In genomic region chr22:26658671-26659478, GRCh38 we compare ENCODE assay signal across 1 cellular context.
TF ChIP-seq lines count a peak whose summit lies in the region.

No MANE protein-coding gene starts in this region.

TF ChIP-seq in GM12878, 131 proteins besides CTCF, POLR2A, EP300 and RAD21 (continued from another document and continues in another):
- TF ChIP-seq ATF7 (IDR thresholded peaks at IDR 0.05; ENCODE audit: low read depth) (0 out of 2 replicates have a peak, but pooled peaks have one; percentile 17), EED (IDR thresholded peaks at IDR 0.05; ENCODE audit: low read depth) (peak; percentile 75), RB1 (IDR thresholded peaks at IDR 0.05; ENCODE audit: borderline replicate concordance) (no peak), CHD4 (IDR thresholded peaks at IDR 0.05) (no peak), KAT2A (conservative IDR thresholded peaks at IDR 0.05; ENCODE audit: control insufficient read depth, low read depth, low read length) (no peak), FOXM1 (IDR thresholded peaks at IDR 0.05; ENCODE audit: low read depth, low read length) (no peak), ZZZ3 (IDR thresholded peaks at IDR 0.05; ENCODE audit: control insufficient read depth, insufficient read length, low read depth) (no peak), TAF1 (IDR thresholded peaks at IDR 0.05; ENCODE audit: borderline replicate concordance, low read depth, low read length) (no peak), JUNB (IDR thresholded peaks at IDR 0.05) (no peak), SPI1 (IDR thresholded peaks at IDR 0.05; ENCODE audit: borderline replicate concordance, insufficient read depth, low read depth, low read length) (no peak), RCOR1 (conservative IDR thresholded peaks at IDR 0.05; ENCODE audit: low read depth, low read length) (no peak), SUZ12 (IDR thresholded peaks at IDR 0.05; ENCODE audit: unreplicated experiment) (no peak), SMAD5 (IDR thresholded peaks at IDR 0.05; ENCODE audit: low read depth) (no peak), HSF1 (IDR thresholded peaks at IDR 0.05; ENCODE audit: low read depth, low read length) (no peak), CEBPZ (IDR thresholded peaks at IDR 0.05; ENCODE audit: low read depth, low read length) (no peak), CBX5 (IDR thresholded peaks at IDR 0.05; ENCODE audit: low read depth) (no peak), EGR1 (IDR thresholded peaks at IDR 0.05; ENCODE audit: borderline replicate concordance in 1 of 2, low read depth in 2 of 2, low read length in 2 of 2) (no peak), SUPT20H (IDR thresholded peaks at IDR 0.05; ENCODE audit: borderline replicate concordance, control insufficient read depth, low read depth, low read length) (no peak), IKZF2 (IDR thresholded peaks at IDR 0.05) (peak; percentile 74 to 77), POLR2AphosphoS2 (IDR thresholded peaks at IDR 0.05; ENCODE audit: low read depth, low read length) (no peak), SMC3 (IDR thresholded peaks at IDR 0.05; ENCODE audit: borderline replicate concordance, low read length) (no peak), EZH2 (IDR thresholded peaks at IDR 0.05; ENCODE audit: borderline replicate concordance, control insufficient read depth, low read depth, low read length) (no peak), RUNX3 (IDR thresholded peaks at IDR 0.05; ENCODE audit: low read length) (peak; percentile 7; the same call in 1 of the 2 replicates), RAD51 (IDR thresholded peaks at IDR 0.05) (peak; percentile 80), SRF (IDR thresholded peaks at IDR 0.05; ENCODE audit: low read depth in 2 of 2, low read length in 2 of 2) (no peak), CHD1 (IDR thresholded peaks at IDR 0.05; ENCODE audit: low read depth, low read length) (no peak), MTA3 (IDR thresholded peaks at IDR 0.05; ENCODE audit: borderline replicate concordance, low read length) (no peak), SREBF2 (IDR thresholded peaks at IDR 0.05; ENCODE audit: low read length) (no peak), ZBED1 (IDR thresholded peaks at IDR 0.05; ENCODE audit: borderline replicate concordance) (no peak), SIX5 (IDR thresholded peaks at IDR 0.05; ENCODE audit: low read depth, low read length, severe bottlenecking) (no peak), FOS (IDR thresholded peaks at IDR 0.05; ENCODE audit: borderline replicate concordance, extremely low read depth, insufficient read length) (no peak), PML (IDR thresholded peaks at IDR 0.05; ENCODE audit: low read length) (no peak), YY1 (IDR thresholded peaks at IDR 0.05; ENCODE audit: low read depth, low read length) (no peak), TCF12 (IDR thresholded peaks at IDR 0.05; ENCODE audit: low read depth, low read length) (no peak), RFX5 (IDR thresholded peaks at IDR 0.05; ENCODE audit: low read depth, low read length) (no peak), POU2F2 (IDR thresholded peaks at IDR 0.05; ENCODE audit: borderline replicate concordance, low read depth, low read length) (no peak), PKNOX1 (IDR thresholded peaks at IDR 0.05) (peak; percentile 93), ZBTB11 (CRISPR knock-in tag; IDR thresholded peaks at IDR 0.05) (no peak), CHD2 (IDR thresholded peaks at IDR 0.05; ENCODE audit: borderline replicate concordance, low read depth, low read length) (no peak), ESRRA (IDR thresholded peaks at IDR 0.05; ENCODE audit: low read length) (no peak), NFIC (IDR thresholded peaks at IDR 0.05; ENCODE audit: low read depth, low read length) (no peak), BMI1 (IDR thresholded peaks at IDR 0.05; ENCODE audit: borderline replicate concordance) (no peak), DPF2 (IDR thresholded peaks at IDR 0.05) (peak; percentile 60), HDAC2 (IDR thresholded peaks at IDR 0.05) (no peak), MXI1 (IDR thresholded peaks at IDR 0.05; ENCODE audit: low read depth, low read length) (0 out of 2 replicates have a peak, but pooled peaks have one; percentile 39), ZNF207 (IDR thresholded peaks at IDR 0.05; ENCODE audit: borderline replicate concordance) (0 out of 2 replicates have a peak, but pooled peaks have one; percentile 9), STAT3 (IDR thresholded peaks at IDR 0.05; ENCODE audit: low read depth, low read length) (no peak), WRNIP1 (IDR thresholded peaks at IDR 0.05; ENCODE audit: borderline replicate concordance, low read depth, low read length) (no peak), MEF2B (IDR thresholded peaks at IDR 0.05; ENCODE audit: partially characterized antibody, poor library complexity, severe bottlenecking) (peak; percentile 10), RBBP5 (conservative IDR thresholded peaks at IDR 0.05) (no peak), YBX1 (IDR thresholded peaks at IDR 0.05) (no peak), MTA2 (IDR thresholded peaks at IDR 0.05; ENCODE audit: low read depth) (no peak), CBFB (IDR thresholded peaks at IDR 0.05; ENCODE audit: low read depth) (no peak), BACH1 (IDR thresholded peaks at IDR 0.05; ENCODE audit: borderline replicate concordance) (peak; percentile 98), FOXK2 (IDR thresholded peaks at IDR 0.05) (no peak), BRCA1 (IDR thresholded peaks at IDR 0.05; ENCODE audit: low read depth, low read length) (no peak), CREB1 (IDR thresholded peaks at IDR 0.05; ENCODE audit: low read depth) (no peak), KDM1A (IDR thresholded peaks at IDR 0.05; ENCODE audit: borderline replicate concordance) (no peak), NFXL1 (IDR thresholded peaks at IDR 0.05; ENCODE audit: borderline replicate concordance) (no peak), ZSCAN29 (IDR thresholded peaks at IDR 0.05) (no peak), BCLAF1 (IDR thresholded peaks at IDR 0.05) (no peak), BCL11A (IDR thresholded peaks at IDR 0.05; ENCODE audit: low read depth, low read length) (no peak), SIN3A (IDR thresholded peaks at IDR 0.05; ENCODE audit: low read depth, low read length) (peak; percentile 56; the same call in 1 of the 2 replicates), NBN (IDR thresholded peaks at IDR 0.05) (no peak), ZNF622 (IDR thresholded peaks at IDR 0.05) (no peak), PAX5 (IDR thresholded peaks at IDR 0.05; ENCODE audit: borderline replicate concordance, low read depth, low read length) (no peak; the same call in 1 of the 2 replicates)
- TF ChIP-seq, protein P1, sequence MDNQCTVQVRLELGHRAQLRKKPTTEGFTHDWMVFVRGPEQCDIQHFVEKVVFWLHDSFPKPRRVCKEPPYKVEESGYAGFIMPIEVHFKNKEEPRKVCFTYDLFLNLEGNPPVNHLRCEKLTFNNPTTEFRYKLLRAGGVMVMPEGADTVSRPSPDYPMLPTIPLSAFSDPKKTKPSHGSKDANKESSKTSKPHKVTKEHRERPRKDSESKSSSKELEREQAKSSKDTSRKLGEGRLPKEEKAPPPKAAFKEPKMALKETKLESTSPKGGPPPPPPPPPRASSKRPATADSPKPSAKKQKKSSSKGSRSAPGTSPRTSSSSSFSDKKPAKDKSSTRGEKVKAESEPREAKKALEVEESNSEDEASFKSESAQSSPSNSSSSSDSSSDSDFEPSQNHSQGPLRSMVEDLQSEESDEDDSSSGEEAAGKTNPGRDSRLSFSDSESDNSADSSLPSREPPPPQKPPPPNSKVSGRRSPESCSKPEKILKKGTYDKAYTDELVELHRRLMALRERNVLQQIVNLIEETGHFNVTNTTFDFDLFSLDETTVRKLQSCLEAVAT (IDR thresholded peaks at IDR 0.05), result no peak
